ENCODE assay signal across 25 cellular contexts in genomic region chr1:74392186-74392585, GRCh38.
"Had no signal": no experiment of that assay in that cellular context is flagged by ENCODE, and none has a peak within 500 bp of the region (broad histone marks: within the 10 kb centered on the region; RNA-seq: fewer than 3 reads in every experiment).

No MANE protein-coding gene starts in this region.

- H3K9me3 Mint-ChIP-seq: central memory CD8-positive, alpha-beta T cell; nephron progenitor cell; stimulated activated naive B cell treated with anti-CD40 and anti-IgM and Interleukin-4, amounts not matched to agents 10 μg/mL and 1 μg/mL and 100 μg/mL, for 72 hours; stimulated activated naive CD8-positive, alpha-beta T cell treated with anti-CD3 and anti-CD28 coated beads, Interleukin-15, Interleukin-2, amounts not matched to agents 100 ng/mL and 50 ng/mL, for 24 hours had no signal

- H3K27me3 Mint-ChIP-seq: central memory CD8-positive, alpha-beta T cell; effector memory CD8-positive, alpha-beta T cell; stimulated activated naive B cell treated with anti-CD40 and anti-IgM and Interleukin-4, amounts not matched to agents 10 μg/mL and 1 μg/mL and 100 μg/mL, for 72 hours; stimulated activated naive CD8-positive, alpha-beta T cell treated with anti-CD3 and anti-CD28 coated beads, Interleukin-15, Interleukin-2, amounts not matched to agents 100 ng/mL and 50 ng/mL, for 24 hours had no signal

- H3K36me3 ChIP-seq: gastroesophageal sphincter, left lung, lower lobe of right lung, ovary, right lobe of liver, thoracic aorta, tibial nerve, upper lobe of right lung, uterus had no signal

- H3K4me3 Mint-ChIP-seq: central memory CD8-positive, alpha-beta T cell; effector memory CD8-positive, alpha-beta T cell; naive thymus-derived CD8-positive, alpha-beta T cell; nephron progenitor cell; stimulated activated naive B cell treated with anti-CD40 and anti-IgM and Interleukin-4, amounts not matched to agents 10 μg/mL and 1 μg/mL and 100 μg/mL, for 72 hours; stimulated activated naive CD8-positive, alpha-beta T cell treated with anti-CD3 and anti-CD28 coated beads, Interleukin-15, Interleukin-2, amounts not matched to agents 100 ng/mL and 50 ng/mL, for 24 hours had no signal

- H3K36me3 Mint-ChIP-seq: naive thymus-derived CD8-positive, alpha-beta T cell; stimulated activated naive B cell treated with anti-CD40 and anti-IgM and Interleukin-4, amounts not matched to agents 10 μg/mL and 1 μg/mL and 100 μg/mL, for 72 hours had no signal

- H3K27ac Mint-ChIP-seq: effector memory CD8-positive, alpha-beta T cell; naive thymus-derived CD8-positive, alpha-beta T cell; nephron progenitor cell; stimulated activated naive B cell treated with anti-CD40 and anti-IgM and Interleukin-4, amounts not matched to agents 10 μg/mL and 1 μg/mL and 100 μg/mL, for 72 hours; stimulated activated naive CD8-positive, alpha-beta T cell treated with anti-CD3 and anti-CD28 coated beads, Interleukin-15, Interleukin-2, amounts not matched to agents 100 ng/mL and 50 ng/mL, for 24 hours had no signal

- H3K4me1 ChIP-seq: foreskin keratinocyte, left lung, psoas muscle, right lobe of liver, upper lobe of right lung, uterus had no signal

- H3K27ac ChIP-seq: foreskin keratinocyte, gastroesophageal sphincter, left lung, lower lobe of right lung, ovary, psoas muscle, right lobe of liver, thoracic aorta, tibial nerve, upper lobe of right lung, uterus had no signal

- DNase-seq: cortex of kidney; effector memory CD8-positive, alpha-beta T cell; foreskin keratinocyte; hypothalamus; kidney; left lung; lower lobe of right lung; naive thymus-derived CD8-positive, alpha-beta T cell; nephron progenitor cell; occipital lobe; ovary; posterior cingulate gyrus; psoas muscle; right lobe of liver; small intestine; stimulated activated CD4-positive, alpha-beta T cell treated with anti-CD3 and anti-CD28 coated beads, Interleukin-15, amount 100 ng/mL, for 24 hours; stimulated activated CD4-positive, alpha-beta T cell treated with anti-CD3 and anti-CD28 coated beads, Interleukin-2, amount 100 ng/mL, for 48 hours; stimulated activated naive B cell treated with anti-CD40 and anti-IgM and Interleukin-4, amounts not matched to agents 10 μg/mL and 1 μg/mL and 100 μg/mL, for 72 hours; upper lobe of right lung; uterus had no signal

- H3K9me3 ChIP-seq: gastroesophageal sphincter, left lung, lower lobe of right lung, ovary, psoas muscle, right lobe of liver, thoracic aorta, tibial nerve, upper lobe of right lung, uterus had no signal

- H3K27me3 ChIP-seq: foreskin keratinocyte, gastroesophageal sphincter, left lung, ovary, right lobe of liver, tibial nerve, upper lobe of right lung, uterus had no signal

- H3K4me1 Mint-ChIP-seq: central memory CD8-positive, alpha-beta T cell; stimulated activated naive B cell treated with anti-CD40 and anti-IgM and Interleukin-4, amounts not matched to agents 10 μg/mL and 1 μg/mL and 100 μg/mL, for 72 hours had no signal

- H3K4me3 ChIP-seq: gastroesophageal sphincter, left lung, lower lobe of right lung, ovary, psoas muscle, right lobe of liver, thoracic aorta, tibial nerve, upper lobe of right lung, uterus had no signal

- ATAC-seq: effector memory CD8-positive, alpha-beta T cell; foreskin keratinocyte; gastroesophageal sphincter; left lung; lower lobe of right lung; naive thymus-derived CD8-positive, alpha-beta T cell; psoas muscle; right lobe of liver; stimulated activated naive B cell treated with anti-CD40 and anti-IgM and Interleukin-4, amounts not matched to agents 10 μg/mL and 1 μg/mL and 100 μg/mL, for 72 hours; upper lobe of right lung had no signal
